Comparison of ENCODE assay signal across 14 cellular contexts in genomic region chr15:96328101-96328958, GRCh38. TPM values are rescaled to one million over a fixed set of nuclear protein-coding genes. Genes with fewer than 3 reads are reported as not detected.
A peak's percentile ranks its signal among the peaks of the same experiment; 100 is the strongest.
DNase-seq lines count a peak whose midpoint lies in the region; ATAC-seq and TF ChIP-seq lines count a peak whose summit lies in the region.
"Had no signal": no experiment of that assay in that cellular context is flagged by ENCODE, and none has a peak within 500 bp of the region (broad histone marks: within the 10 kb centered on the region; RNA-seq: fewer than 3 reads in every experiment).

No MANE protein-coding gene starts in this region.

- H3K36me3 Mint-ChIP-seq in endothelial cell (ENCODE audit: low read depth, unreplicated experiment): peaks cover 8% of the 10 kb centered on the region
- peaks cover 0 to 4% (median 0%) of the 10 kb centered on the region in 3 donors for H3K36me3 Mint-ChIP-seq in CD8-positive, alpha-beta memory T cell
- peaks cover 5% of the 10 kb centered on the region for H3K36me3 Mint-ChIP-seq in activated CD4-positive, alpha-beta T cell treated with anti-CD3 and anti-CD28 coated beads, Interleukin-2, amount 10 ng/mL, durations not matched to agents 7 days and 5 days (ENCODE audit: low read depth)

- no peaks in the 10 kb centered on the region for H3K9me3 Mint-ChIP-seq in endothelial cell (ENCODE audit: unreplicated experiment)
- H3K9me3 Mint-ChIP-seq in CD8-positive, alpha-beta memory T cell: peaks cover 0 to 39% (median 13%) of the 10 kb centered on the region in 5 donors
- H3K9me3 Mint-ChIP-seq in activated CD4-positive, alpha-beta T cell treated with anti-CD3 and anti-CD28 coated beads, Interleukin-2, amount 10 ng/mL, durations not matched to agents 7 days and 5 days: no peaks in the 10 kb centered on the region
- H3K9me3 Mint-ChIP-seq: activated T-cell treated with anti-CD3 and anti-CD28 coated beads, Interleukin-2, amount 50 U/mL, for 24 hours had no signal

- TF ChIP-seq CTCF in esophagus muscularis mucosa (IDR thresholded peaks at IDR 0.05): no peak
- no peak for TF ChIP-seq CTCF in endothelial cell (IDR thresholded peaks at IDR 0.05; ENCODE audit: unreplicated experiment)

- POLR2A ChIA-PET in CD8-positive, alpha-beta memory T cell (lab: Charles Lee): no interaction called here
- POLR2A ChIA-PET in activated CD4-positive, alpha-beta T cell treated with anti-CD3 and anti-CD28 coated beads, Interleukin-2, amount 10 ng/mL, durations not matched to agents 7 days and 5 days (lab: Charles Lee): no interaction called here

- TF ChIP-seq POLR2A in esophagus muscularis mucosa (IDR thresholded peaks at IDR 0.05; ENCODE audit: low read depth): no peak

- ATAC-seq in right cardiac atrium (no peak), HG02840 (IDR thresholded peaks at IDR 0.05; ENCODE audit: low FRiP score, unreplicated experiment) (no peak)

- no peak for TF ChIP-seq EP300 in esophagus muscularis mucosa (IDR thresholded peaks at IDR 0.05)

- no peak overlapping the region for H3K27ac Mint-ChIP-seq in endothelial cell (ENCODE audit: unreplicated experiment)
- H3K27ac Mint-ChIP-seq in CD8-positive, alpha-beta memory T cell: no peak overlapping the region
- H3K27ac Mint-ChIP-seq in activated CD4-positive, alpha-beta T cell treated with anti-CD3 and anti-CD28 coated beads, Interleukin-2, amount 10 ng/mL, durations not matched to agents 7 days and 5 days: no peak overlapping the region
- H3K27ac Mint-ChIP-seq: activated T-cell treated with anti-CD3 and anti-CD28 coated beads, Interleukin-2, amount 50 U/mL, for 24 hours had no signal

- DNase-seq in right cardiac atrium (no peak), cardiac septum (ENCODE audit: low spot score) (no peak), esophagus muscularis mucosa (ENCODE audit: extremely low spot score) (no peak), endothelial cell (ENCODE audit: low spot score) (no peak)
- no peak for DNase-seq in CD8-positive, alpha-beta memory T cell
- DNase-seq in activated CD4-positive, alpha-beta T cell treated with anti-CD3 and anti-CD28 coated beads, Interleukin-2, amount 10 ng/mL, durations not matched to agents 7 days and 5 days: no peak
- DNase-seq: activated T-cell treated with anti-CD3 and anti-CD28 coated beads, Interleukin-2, amount 50 U/mL, for 24 hours; kidney glomerular epithelial cell; NCI-H1048; stimulated activated CD4-positive, alpha-beta T cell treated with anti-CD3 and anti-CD28 coated beads, Interleukin-2, amount 100 ng/mL, for 24 hours; T1000 had no signal

- H3K4me3 ChIP-seq in right cardiac atrium (ENCODE audit: low read length) (peak overlapping the region; percentile 94), esophagus muscularis mucosa (peak overlapping the region; percentile 77 to 84 (median 80)), neuron (ENCODE audit: low read length) (peak overlapping the region; percentile 99)
- H3K4me3 ChIP-seq in CD8-positive, alpha-beta memory T cell (ENCODE audit: low read length): no peak overlapping the region
- H3K4me3 ChIP-seq: BLaER1 had no signal

- intact Hi-C loops in right cardiac atrium (cut with DNase I): loop anchor here in 3 of 4 donors (5.0 to 10.0 kb wide), 7 partner anchors 164 to 1071 kb away; no protein-coding TSS in a partner anchor
- intact Hi-C loops in cardiac septum (cut with DNase I): loop anchor here (10.0 kb wide), 3 partner anchors 484 to 1194 kb away; no protein-coding TSS in a partner anchor
- intact Hi-C loops in esophagus muscularis mucosa (cut with DNase I): loop anchor here (5.0 to 10.0 kb wide), 4 partner anchors 894 to 1304 kb away; no protein-coding TSS in a partner anchor

- H3K27me3 Mint-ChIP-seq in endothelial cell (ENCODE audit: unreplicated experiment): peaks cover 40% of the 10 kb centered on the region
- H3K27me3 Mint-ChIP-seq in CD8-positive, alpha-beta memory T cell: peaks cover 72 to 86% of the 10 kb centered on the region in 2 donors
- peaks cover 85% of the 10 kb centered on the region for H3K27me3 Mint-ChIP-seq in activated CD4-positive, alpha-beta T cell treated with anti-CD3 and anti-CD28 coated beads, Interleukin-2, amount 10 ng/mL, durations not matched to agents 7 days and 5 days

- CTCF ChIA-PET in CD8-positive, alpha-beta memory T cell (lab: Charles Lee): no interaction called here
- CTCF ChIA-PET in activated CD4-positive, alpha-beta T cell treated with anti-CD3 and anti-CD28 coated beads, Interleukin-2, amount 10 ng/mL, durations not matched to agents 7 days and 5 days (lab: Charles Lee): interaction anchor here (0.8 kb wide), 1 partner anchor 13 kb away, joined by 3 read pairs; no protein-coding TSS in a partner anchor

- peaks cover 3% of the 10 kb centered on the region for H3K4me1 ChIP-seq in right cardiac atrium (ENCODE audit: control insufficient read depth, insufficient read depth, low read length)
- H3K4me1 ChIP-seq in esophagus muscularis mucosa: peaks cover 15 to 35% (median 34%) of the 10 kb centered on the region in 4 donors
- H3K4me1 ChIP-seq in neuron (ENCODE audit: insufficient read depth, low read length): peaks cover 41% of the 10 kb centered on the region
- H3K4me1 ChIP-seq in CD8-positive, alpha-beta memory T cell (ENCODE audit: insufficient read depth, low read length): no peaks in the 10 kb centered on the region
- H3K4me1 ChIP-seq: BLaER1 had no signal

- peaks cover 34% of the 10 kb centered on the region for H3K4me1 Mint-ChIP-seq in endothelial cell (ENCODE audit: unreplicated experiment)
- H3K4me1 Mint-ChIP-seq in CD8-positive, alpha-beta memory T cell: peaks cover 14 to 37% (median 17%) of the 10 kb centered on the region in 3 donors
- H3K4me1 Mint-ChIP-seq in activated CD4-positive, alpha-beta T cell treated with anti-CD3 and anti-CD28 coated beads, Interleukin-2, amount 10 ng/mL, durations not matched to agents 7 days and 5 days: peaks cover 7% of the 10 kb centered on the region

- peak overlapping the region; percentile 43 for H3K27ac ChIP-seq in right cardiac atrium (ENCODE audit: low read length)
- H3K27ac ChIP-seq in esophagus muscularis mucosa (replicated peaks in 1 of 4): peak overlapping the region; percentile 94 to 95 (median 94)
- H3K27ac ChIP-seq in CD8-positive, alpha-beta memory T cell (ENCODE audit: low read depth, low read length): no peak overlapping the region
- H3K27ac ChIP-seq: BLaER1 had no signal

- no peak overlapping the region for H3K4me3 Mint-ChIP-seq in endothelial cell (ENCODE audit: unreplicated experiment)
- H3K4me3 Mint-ChIP-seq in CD8-positive, alpha-beta memory T cell: no peak overlapping the region
- no peak overlapping the region for H3K4me3 Mint-ChIP-seq in activated CD4-positive, alpha-beta T cell treated with anti-CD3 and anti-CD28 coated beads, Interleukin-2, amount 10 ng/mL, durations not matched to agents 7 days and 5 days
- H3K4me3 Mint-ChIP-seq: activated T-cell treated with anti-CD3 and anti-CD28 coated beads, Interleukin-2, amount 50 U/mL, for 24 hours had no signal

- no peak overlapping the region for H2AFZ ChIP-seq in neuron (ENCODE audit: low read depth, low read length)

- H3K9me3 ChIP-seq in right cardiac atrium (ENCODE audit: control insufficient read depth, low read length) (no peaks in the 10 kb centered on the region), esophagus muscularis mucosa (no peaks in the 10 kb centered on the region), neuron (ENCODE audit: low read length) (no peaks in the 10 kb centered on the region)
- H3K9me3 ChIP-seq in CD8-positive, alpha-beta memory T cell (ENCODE audit: low read length): no peaks in the 10 kb centered on the region

- H3K36me3 ChIP-seq in esophagus muscularis mucosa (peaks cover 0 to 7% (median 0%) of the 10 kb centered on the region in 4 donors), neuron (ENCODE audit: insufficient read depth, low read length) (peaks cover 11% of the 10 kb centered on the region)
- H3K36me3 ChIP-seq in CD8-positive, alpha-beta memory T cell (ENCODE audit: insufficient read depth, low read length): no peaks in the 10 kb centered on the region
- H3K36me3 ChIP-seq: BLaER1 had no signal

- H3K27me3 ChIP-seq in right cardiac atrium (ENCODE audit: control insufficient read depth, insufficient read depth) (no peaks in the 10 kb centered on the region), esophagus muscularis mucosa (no peaks in the 10 kb centered on the region), neuron (ENCODE audit: insufficient read depth, low read length) (no peaks in the 10 kb centered on the region)
- H3K27me3 ChIP-seq in CD8-positive, alpha-beta memory T cell (ENCODE audit: insufficient read depth, low read length, poor library complexity, severe bottlenecking): peaks cover 68% of the 10 kb centered on the region

- 25% methylated on average over 8 of the region's 8 CpGs for WGBS in right cardiac atrium
- WGBS in esophagus muscularis mucosa: 19% methylated on average over 8 of the region's 8 CpGs

RNA-seq across cellular contexts. Expression of gene NR2F2, which starts 2.2 kb away (rescaled TPM):
- total RNA-seq in right cardiac atrium (10 to 100 TPM; 44.3 to 68.6 (median 54.8) TPM), cardiac septum (21.0 TPM), esophagus muscularis mucosa (100 to 1,000 TPM in 2 of 4 donors, 10 to 100 TPM in 2; 42.7 to 131 (median 83.6) TPM), endothelial cell (ENCODE audit: unreplicated experiment) (15.9 TPM)
- 43.0 TPM for polyA plus RNA-seq in right cardiac atrium
- not detected for total RNA-seq in CD8-positive, alpha-beta memory T cell
- polyA plus RNA-seq in CD8-positive, alpha-beta memory T cell: not detected
- total RNA-seq in activated CD4-positive, alpha-beta T cell treated with anti-CD3 and anti-CD28 coated beads, Interleukin-2, amount 10 ng/mL, durations not matched to agents 7 days and 5 days: not detected

Comparison
In these comparisons a context has a peak if more than half of its experiments do, and no peak if none do; other contexts are left out.
1. RNA of gene NR2F2, which starts 2.2 kb away (total RNA-seq): 42.7 to 131 TPM in esophagus muscularis mucosa, 44.3 to 68.6 TPM in right cardiac atrium, 21.0 TPM in cardiac septum (single experiment) and 15.9 TPM in endothelial cell (single experiment); not detected in CD8-positive, alpha-beta memory T cell and not detected in activated CD4-positive, alpha-beta T cell treated with anti-CD3 and anti-CD28 coated beads, Interleukin-2, amount 10 ng/mL, durations not matched to agents 7 days and 5 days; every median in the first group is over 10 times any median in the second.